23 cellular contexts compared by ENCODE assay signal in the genomic region with DNA sequence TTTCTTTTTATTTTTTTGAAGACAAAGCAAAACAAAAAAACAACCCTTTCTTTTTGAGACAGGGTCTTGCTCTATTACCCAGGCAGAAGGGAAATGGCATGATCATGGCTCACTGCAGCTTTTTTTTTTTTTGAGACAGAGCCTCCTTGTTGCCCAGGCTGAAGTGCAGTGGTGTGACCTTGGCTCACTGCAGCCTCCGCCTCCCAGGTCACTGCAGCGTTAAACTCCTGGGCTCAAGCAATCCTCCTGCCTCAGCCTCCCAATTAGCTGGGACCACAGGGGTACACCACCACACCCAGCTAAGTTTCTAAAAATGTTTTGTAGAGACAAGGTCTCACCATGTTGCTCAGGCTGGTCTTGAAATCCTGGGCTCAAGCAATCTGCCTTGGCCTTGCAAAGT.
"Had no signal": no experiment of that assay in that cellular context is flagged by ENCODE, and none has a peak within 500 bp of the region (broad histone marks: within the 10 kb centered on the region; RNA-seq: fewer than 3 reads in every experiment).

No MANE protein-coding gene starts in this region.

- H3K4me3 ChIP-seq: MG63, Peyer's patch had no signal

- H3K9me3 ChIP-seq: MG63, Peyer's patch had no signal

- H3K27ac Mint-ChIP-seq: activated CD4-positive, alpha-beta T cell treated with anti-CD3 and anti-CD28 coated beads, Interleukin-2, amount 10 ng/mL, durations not matched to agents 7 days and 5 days; brain had no signal

- H3K27me3 ChIP-seq: MG63, Peyer's patch had no signal

- DNase-seq: activated gamma-delta T cell, anterior cingulate cortex, caudate nucleus, cerebellar nuclear complex, MG63, NCI-H1048, NCI-H1105 treated with DMSO at 0.1 percent for 48 hours, NCI-H1436, NCI-H1694, NCI-H1930, NCI-H2081 treated with DMSO at 0.1 percent for 48 hours, NCI-H226, NCI-H446 treated with DMSO at 0.1 percent for 48 hours, NCI-H524, PC-3, SIG-M5 had no signal

- H3K27me3 Mint-ChIP-seq: activated naive CD4-positive, alpha-beta T cell treated with anti-CD3 and anti-CD28 coated beads, Interleukin-2, amount 50 U/mL, for 24 hours; brain had no signal

- H3K4me3 Mint-ChIP-seq: activated CD4-positive, alpha-beta T cell treated with anti-CD3 and anti-CD28 coated beads, Interleukin-2, amount 10 ng/mL, durations not matched to agents 7 days and 5 days; activated CD8-positive, alpha-beta T cell treated with anti-CD3 and anti-CD28 coated beads, Interleukin-2, amount 10 ng/mL, durations not matched to agents 7 days and 5 days; brain had no signal

- H3K9me3 Mint-ChIP-seq: activated CD4-positive, alpha-beta T cell treated with anti-CD3 and anti-CD28 coated beads, Interleukin-2, amount 10 ng/mL, durations not matched to agents 7 days and 5 days; activated naive CD4-positive, alpha-beta T cell treated with anti-CD3 and anti-CD28 coated beads, Interleukin-2, amount 50 U/mL, for 24 hours; activated T-cell treated with anti-CD3 and anti-CD28 coated beads, Interleukin-2, amount 50 U/mL, for 24 hours; activated T-helper 2 cell treated with anti-CD3 and anti-CD28 coated beads, Interferon-gamma antibody, Interleukin-2, Interleukin-4, amounts not matched to agents 10 μg/mL and 5 μg/mL and 100 μg/mL, durations not matched to agents 14 hours and 24 hours and 36 hours; brain had no signal

- H3K36me3 Mint-ChIP-seq: activated naive CD4-positive, alpha-beta T cell treated with anti-CD3 and anti-CD28 coated beads, Interleukin-2, amount 50 U/mL, for 24 hours; brain had no signal

- H3K36me3 ChIP-seq: MG63, Peyer's patch had no signal
